ENCODE assay signal across 7 cellular contexts in the genomic region with DNA sequence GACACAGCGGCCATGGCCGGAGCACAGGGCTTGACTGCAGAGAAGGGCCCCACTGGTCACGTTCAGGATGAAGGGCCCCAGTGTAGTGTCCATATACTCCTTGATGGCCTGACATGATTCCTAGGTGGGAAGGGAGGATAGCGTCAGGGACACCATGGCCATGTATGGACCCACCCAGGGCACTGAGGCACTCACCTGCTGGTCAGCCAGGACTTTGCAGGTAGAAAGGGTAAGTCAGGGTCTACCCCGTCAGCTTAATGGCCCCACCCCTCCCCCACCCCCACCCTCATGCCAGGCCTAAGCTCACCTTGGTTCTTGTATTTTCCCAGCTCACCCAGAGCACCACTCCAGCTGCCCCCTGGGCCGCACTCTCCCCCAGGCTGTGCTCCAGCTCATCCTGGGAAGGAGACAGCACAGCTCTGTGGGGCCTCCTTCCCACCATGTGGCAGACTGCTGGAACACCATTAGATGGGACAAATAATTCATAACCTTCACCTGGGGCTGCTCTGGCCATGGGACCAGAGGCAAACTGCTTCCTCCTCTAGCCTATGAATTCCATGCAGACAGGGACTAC. TPM values are rescaled to one million over a fixed set of nuclear protein-coding genes. Genes with fewer than 3 reads are reported as not detected.
DNase-seq lines count a peak whose midpoint lies in the region; ATAC-seq, FAIRE-seq and TF ChIP-seq lines count a peak whose summit lies in the region.

No MANE protein-coding gene starts in this region.

- peak overlapping the region in 1 of 4 donors; percentile 67 for H3K4me3 ChIP-seq in pancreas

- H3K9me3 Mint-ChIP-seq in IgD-negative memory B cell = no peaks in the 10 kb centered on the region
- no peaks in the 10 kb centered on the region for H3K9me3 Mint-ChIP-seq in activated naive CD8-positive, alpha-beta T cell treated with anti-CD3 and anti-CD28 coated beads for 36 hours
- no peaks in the 10 kb centered on the region for H3K9me3 Mint-ChIP-seq in stimulated activated effector memory CD8-positive, alpha-beta T cell treated with anti-CD3 and anti-CD28 coated beads, Interleukin-12 subunit alpha, Interleukin-12 subunit beta, amount 100 ng/mL, for 72 hours

- FAIRE-seq in pancreas (lab: Jason Lieb, UNC) = no peak

- H3K27ac Mint-ChIP-seq in IgD-negative memory B cell = peak overlapping the region in 2 of 3 donors; percentile 23 to 98
- H3K27ac Mint-ChIP-seq in activated naive CD8-positive, alpha-beta T cell treated with anti-CD3 and anti-CD28 coated beads for 36 hours = peak overlapping the region; percentile 98
- peak overlapping the region; percentile 97 for H3K27ac Mint-ChIP-seq in stimulated activated effector memory CD8-positive, alpha-beta T cell treated with anti-CD3 and anti-CD28 coated beads, Interleukin-12 subunit alpha, Interleukin-12 subunit beta, amount 100 ng/mL, for 72 hours

- peak overlapping the region in 2 of 4 donors; percentile 29 to 83 for H3K4me3 Mint-ChIP-seq in IgD-negative memory B cell
- H3K4me3 Mint-ChIP-seq in activated naive CD8-positive, alpha-beta T cell treated with anti-CD3 and anti-CD28 coated beads for 36 hours = peak overlapping the region; percentile 92
- peak overlapping the region; percentile 98 for H3K4me3 Mint-ChIP-seq in stimulated activated effector memory CD8-positive, alpha-beta T cell treated with anti-CD3 and anti-CD28 coated beads, Interleukin-12 subunit alpha, Interleukin-12 subunit beta, amount 100 ng/mL, for 72 hours

- peaks cover 11 to 14% (median 11%) of the 10 kb centered on the region in 3 donors for H3K4me1 ChIP-seq in pancreas

- H3K9me3 ChIP-seq in pancreas = no peaks in the 10 kb centered on the region

- H3K4me1 Mint-ChIP-seq in IgD-negative memory B cell = peaks cover 12 to 23% (median 18%) of the 10 kb centered on the region in 3 donors
- peaks cover 23% of the 10 kb centered on the region for H3K4me1 Mint-ChIP-seq in activated naive CD8-positive, alpha-beta T cell treated with anti-CD3 and anti-CD28 coated beads for 36 hours
- peaks cover 42% of the 10 kb centered on the region for H3K4me1 Mint-ChIP-seq in stimulated activated effector memory CD8-positive, alpha-beta T cell treated with anti-CD3 and anti-CD28 coated beads, Interleukin-12 subunit alpha, Interleukin-12 subunit beta, amount 100 ng/mL, for 72 hours

- no peaks in the 10 kb centered on the region for H3K27me3 Mint-ChIP-seq in IgD-negative memory B cell
- no peaks in the 10 kb centered on the region for H3K27me3 Mint-ChIP-seq in activated naive CD8-positive, alpha-beta T cell treated with anti-CD3 and anti-CD28 coated beads for 36 hours

- no peaks in the 10 kb centered on the region for H3K36me3 Mint-ChIP-seq in IgD-negative memory B cell
- H3K36me3 Mint-ChIP-seq in activated naive CD8-positive, alpha-beta T cell treated with anti-CD3 and anti-CD28 coated beads for 36 hours = peaks cover 4% of the 10 kb centered on the region
- H3K36me3 Mint-ChIP-seq in stimulated activated effector memory CD8-positive, alpha-beta T cell treated with anti-CD3 and anti-CD28 coated beads, Interleukin-12 subunit alpha, Interleukin-12 subunit beta, amount 100 ng/mL, for 72 hours = peaks cover 7% of the 10 kb centered on the region

- H3K27me3 ChIP-seq in layer of hippocampus (ENCODE audit: control insufficient read depth, insufficient read depth, low read length) = no peaks in the 10 kb centered on the region
- no peaks in the 10 kb centered on the region for H3K27me3 ChIP-seq in pancreas

- intact Hi-C loops in pancreas (cut with DNase I) = no loop called here

- ATAC-seq in stimulated activated effector memory CD8-positive, alpha-beta T cell treated with anti-CD3 and anti-CD28 coated beads, Interleukin-12 subunit alpha, Interleukin-12 subunit beta, amount 100 ng/mL, for 72 hours = no peak
- ATAC-seq in pancreas = no peak
- ATAC-seq in HG02623 (IDR thresholded peaks at IDR 0.05; ENCODE audit: unreplicated experiment) = no peak

- H3K27ac ChIP-seq in layer of hippocampus (ENCODE audit: low read depth, low read length) (peak overlapping the region; percentile 93), pancreas (peak overlapping the region in 1 of 4 donors; percentile 80)

- no peak for DNase-seq in activated naive CD8-positive, alpha-beta T cell treated with anti-CD3 and anti-CD28 coated beads for 36 hours
- DNase-seq in stimulated activated effector memory CD8-positive, alpha-beta T cell treated with anti-CD3 and anti-CD28 coated beads, Interleukin-12 subunit alpha, Interleukin-12 subunit beta, amount 100 ng/mL, for 72 hours (ENCODE audit: low spot score in 2 of 2) = no peak
- DNase-seq in pancreas (no peak), SK-N-DZ (ENCODE audit: low spot score) (no peak)

- 88 to 89% methylated on average over 6 of the region's 6 CpGs for WGBS in pancreas, 2 donors

- H3K36me3 ChIP-seq in pancreas = no peaks in the 10 kb centered on the region

- no peak for TF ChIP-seq CTCF in pancreas (IDR thresholded peaks at IDR 0.05)

RNA-seq across cellular contexts. Expression of a gene that starts 1.6 kb away (rescaled TPM):
- polyA plus RNA-seq in IgD-negative memory B cell (5.3 TPM), pancreas (1 to 10 TPM; 1.6 to 2.1 TPM)
- total RNA-seq in activated naive CD8-positive, alpha-beta T cell treated with anti-CD3 and anti-CD28 coated beads for 36 hours = 1 to 10 TPM; 6.0 to 6.8 TPM
- 1 to 10 TPM in 1 of 6 donors, under 1 TPM in 5; 0.46 to 1.3 (median 0.65) TPM for total RNA-seq in pancreas
- 0.64 and 1.2 TPM in 2 replicates for polyA plus RNA-seq in SK-N-DZ (2014; cell fraction: cytosol; rRNA removed)
- 3.7 and 6.2 TPM in 2 replicates for polyA plus RNA-seq in SK-N-DZ (2014; cell fraction: nucleus; rRNA removed)

RNA-seq across cellular contexts. Expression of a gene that starts 1.6 kb away (rescaled TPM):
- polyA plus RNA-seq in IgD-negative memory B cell = 20.5 TPM
- 10 to 100 TPM; 16.3 to 16.7 TPM for total RNA-seq in activated naive CD8-positive, alpha-beta T cell treated with anti-CD3 and anti-CD28 coated beads for 36 hours
- 1 to 10 TPM; 2.6 to 6.6 (median 5.0) TPM for total RNA-seq in pancreas
- 10 to 100 TPM; 13.0 to 15.6 TPM for polyA plus RNA-seq in pancreas
- polyA plus RNA-seq in SK-N-DZ (2014; cell fraction: cytosol; rRNA removed) = 9.8 and 10.7 TPM in 2 replicates
- polyA plus RNA-seq in SK-N-DZ (2014; cell fraction: nucleus; rRNA removed) = 19.9 and 27.7 TPM in 2 replicates

RNA-seq across cellular contexts. Expression of a gene that starts 2.6 kb away (rescaled TPM):
- polyA plus RNA-seq in IgD-negative memory B cell (0.14 TPM), pancreas (10 to 100 TPM in 1 of 2 donors, 1 to 10 TPM in 1; 8.2 to 11.7 TPM)
- under 1 TPM in 1 of 2 experiments, not detected in 1; 0.35 TPM for total RNA-seq in activated naive CD8-positive, alpha-beta T cell treated with anti-CD3 and anti-CD28 coated beads for 36 hours
- total RNA-seq in pancreas = 1 to 10 TPM; 3.1 to 7.1 (median 5.7) TPM
- 1.9 and 4.8 TPM in 2 replicates for polyA plus RNA-seq in SK-N-DZ (2014; cell fraction: cytosol; rRNA removed)
- polyA plus RNA-seq in SK-N-DZ (2014; cell fraction: nucleus; rRNA removed) = 2.0 and 2.5 TPM in 2 replicates

RNA-seq across cellular contexts. Expression of a gene that starts 8.5 kb away (rescaled TPM):
- polyA plus RNA-seq in IgD-negative memory B cell (58.6 TPM), pancreas (100 to 1,000 TPM; 101 to 117 TPM)
- 100 to 1,000 TPM; 177 to 182 TPM for total RNA-seq in activated naive CD8-positive, alpha-beta T cell treated with anti-CD3 and anti-CD28 coated beads for 36 hours
- 10 to 100 TPM; 47.1 to 81.6 (median 55.1) TPM for total RNA-seq in pancreas
- polyA plus RNA-seq in SK-N-DZ (2014; cell fraction: cytosol; rRNA removed) = 72.9 and 84.0 TPM in 2 replicates
- 268 and 286 TPM in 2 replicates for polyA plus RNA-seq in SK-N-DZ (2014; cell fraction: nucleus; rRNA removed)

RNA-seq across cellular contexts. Expression of a gene that starts 21.8 kb away (rescaled TPM):
- polyA plus RNA-seq in IgD-negative memory B cell (7.3 TPM), pancreas (10 to 100 TPM; 28.4 to 39.5 TPM)
- 1 to 10 TPM; 6.5 to 6.8 TPM for total RNA-seq in activated naive CD8-positive, alpha-beta T cell treated with anti-CD3 and anti-CD28 coated beads for 36 hours
- 10 to 100 TPM in 4 of 6 donors, 1 to 10 TPM in 2; 6.3 to 22.1 (median 13.3) TPM for total RNA-seq in pancreas
- 114 and 123 TPM in 2 replicates for polyA plus RNA-seq in SK-N-DZ (2014; cell fraction: cytosol; rRNA removed)
- 74.9 and 103 TPM in 2 replicates for polyA plus RNA-seq in SK-N-DZ (2014; cell fraction: nucleus; rRNA removed)
